ENCODE assay signal across 18 cellular contexts in genomic region chr11:47139878-47140277, GRCh38.
"Had no signal": no experiment of that assay in that cellular context is flagged by ENCODE, and none has a peak within 500 bp of the region (broad histone marks: within the 10 kb centered on the region; RNA-seq: fewer than 3 reads in every experiment).

No MANE protein-coding gene starts in this region.

- FAIRE-seq: frontal cortex had no signal

- H3K36me3 ChIP-seq: neural progenitor cell, right lobe of liver had no signal

- DNase-seq: effector CD4-positive, alpha-beta T cell; heart right ventricle; hypothalamus; islet precursor cell; mammary epithelial cell; natural killer cell; occipital lobe; psoas muscle; retina; right lobe of liver; stimulated activated CD4-positive, alpha-beta T cell treated with anti-CD3 and anti-CD28 coated beads, Interleukin-4, amount 100 ng/mL, for 1 hour; stimulated activated CD8-positive, alpha-beta memory T cell treated with anti-CD3 and anti-CD28 coated beads, Interleukin-4, amount 100 ng/mL, for 48 hours; stimulated activated naive CD8-positive, alpha-beta T cell treated with anti-CD3 and anti-CD28 coated beads, Interleukin-15, Interleukin-2, amounts not matched to agents 100 U/mL and 50 U/mL, for 24 hours had no signal

- H3K4me1 ChIP-seq: neural progenitor cell, parathyroid adenoma, psoas muscle, right lobe of liver had no signal

- H3K27me3 ChIP-seq: heart right ventricle, neural progenitor cell, right lobe of liver, tibial nerve had no signal

- H3K79me2 ChIP-seq: parathyroid adenoma had no signal

- H2AFZ ChIP-seq: neural progenitor cell, parathyroid adenoma had no signal

- H3K9ac ChIP-seq: neural progenitor cell, parathyroid adenoma had no signal

- H3K9me3 ChIP-seq: heart right ventricle, psoas muscle, right lobe of liver, tibial nerve had no signal

- H3K4me3 ChIP-seq: coronary artery, heart right ventricle, neural progenitor cell, psoas muscle, right lobe of liver, tibial nerve had no signal

- H3K4me2 ChIP-seq: neural progenitor cell had no signal

- H3K27ac ChIP-seq: coronary artery, heart right ventricle, neural progenitor cell, parathyroid adenoma, psoas muscle, right lobe of liver, tibial nerve had no signal
